ENCODE assay signal across 8 cellular contexts in the genomic region with DNA sequence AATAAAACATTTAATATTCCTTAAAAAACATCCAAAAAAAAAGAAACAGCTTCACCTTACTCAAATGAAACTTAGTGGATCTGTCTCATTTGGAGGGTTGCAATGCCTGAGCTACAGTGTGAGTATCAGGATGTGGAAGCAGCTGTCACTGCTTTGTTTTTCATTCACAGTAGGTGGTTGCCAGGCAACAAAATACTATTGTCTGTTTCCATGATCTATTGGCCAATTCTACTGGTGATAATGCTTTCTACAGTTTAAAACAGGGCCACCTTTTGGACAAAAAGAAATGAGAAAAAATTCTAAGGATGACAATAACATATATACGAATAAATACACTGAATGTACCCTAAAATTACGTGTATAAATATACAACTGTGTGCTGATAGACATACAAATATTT. TPM values are rescaled to one million over a fixed set of nuclear protein-coding genes. Genes with fewer than 3 reads are reported as not detected.
A peak's percentile ranks its signal among the peaks of the same experiment; 100 is the strongest.
DNase-seq lines count a peak whose midpoint lies in the region; ATAC-seq and TF ChIP-seq lines count a peak whose summit lies in the region.

No MANE protein-coding gene starts in this region.

- H3K4me3 Mint-ChIP-seq in endothelial cell (ENCODE audit: unreplicated experiment), result no peak overlapping the region

- peaks cover 8% of the 10 kb centered on the region for H3K27me3 Mint-ChIP-seq in endothelial cell (ENCODE audit: unreplicated experiment)

- no peak for ATAC-seq in GM18870 (IDR thresholded peaks at IDR 0.05; ENCODE audit: unreplicated experiment)

- H3K27ac Mint-ChIP-seq in endothelial cell (ENCODE audit: unreplicated experiment), result peak overlapping the region; percentile 84

- H3K9me3 Mint-ChIP-seq in endothelial cell (ENCODE audit: unreplicated experiment), result no peaks in the 10 kb centered on the region

- DNase-seq in NOMO-1 treated with DMSO at 0.1 percent for 48 hours (lab: John Stamatoyannopoulos, UW; ENCODE audit: unreplicated experiment) (peak; percentile 53), NOMO-1 treated with dmso at 0.1 percent for 144 hours (lab: John Stamatoyannopoulos, UW; ENCODE audit: unreplicated experiment) (no peak), NCI-H2171 treated with DMSO at 0.1 percent for 48 hours (lab: John Stamatoyannopoulos, UW) (peak; percentile 80), endothelial cell (ENCODE audit: low spot score) (peak; percentile 51), renal cortical epithelial cell (ENCODE audit: low read depth) (peak; percentile 71), SHP77 (lab: John Stamatoyannopoulos, UW) (no peak), C1 segment of cervical spinal cord (lab: John Stamatoyannopoulos, UW) (no peak)

- H3K4me1 Mint-ChIP-seq in endothelial cell (ENCODE audit: unreplicated experiment), result peaks cover 12% of the 10 kb centered on the region

- no peaks in the 10 kb centered on the region for H3K36me3 Mint-ChIP-seq in endothelial cell (ENCODE audit: low read depth, unreplicated experiment)

- no peak for TF ChIP-seq CTCF in endothelial cell (IDR thresholded peaks at IDR 0.05; ENCODE audit: unreplicated experiment)

RNA-seq across cellular contexts. Expression of a gene that starts 3.0 kb away (rescaled TPM):
- total RNA-seq in endothelial cell (ENCODE audit: unreplicated experiment) (1.7 TPM), renal cortical epithelial cell (0.52 and 2.7 TPM in 2 replicates)

Comparison
In these comparisons a context has a peak if more than half of its experiments do, and no peak if none do; other contexts are left out.
1. DNase-seq: peak in NOMO-1 treated with DMSO at 0.1 percent for 48 hours (single experiment), NCI-H2171 treated with DMSO at 0.1 percent for 48 hours (single experiment), endothelial cell (single experiment) and renal cortical epithelial cell (single experiment); none in NOMO-1 treated with dmso at 0.1 percent for 144 hours (single experiment), SHP77 (0 of 2) and C1 segment of cervical spinal cord (0 of 14).